In genomic region chr1:85484716-85485115, GRCh38 we compare ENCODE assay signal across 18 cellular contexts. TPM values are rescaled to one million over a fixed set of nuclear protein-coding genes. Genes with fewer than 3 reads are reported as not detected.
DNase-seq lines count a peak whose midpoint lies in the region; ATAC-seq, FAIRE-seq and TF ChIP-seq lines count a peak whose summit lies in the region.
"Had no signal": no experiment of that assay in that cellular context is flagged by ENCODE, and none has a peak within 500 bp of the region (broad histone marks: within the 10 kb centered on the region; RNA-seq: fewer than 3 reads in every experiment).

No MANE protein-coding gene starts in this region.

- BruUV-seq in Panc1 (replicated peaks; lab: Mats Ljungman, UMichigan): no TSS peak

- no peaks in the 10 kb centered on the region for H3F3A ChIP-seq in neural cell (ENCODE audit: insufficient read depth, low read length, poor library complexity, severe bottlenecking)

- POLR2A ChIA-PET in Panc1 (lab: Charles Lee): no interaction called here

- no peak overlapping the region for H3K4me2 ChIP-seq in neural cell (ENCODE audit: low read length)

- no peak for TF ChIP-seq POLR2A in H54 (IDR thresholded peaks at IDR 0.05; ENCODE audit: low read depth, low read length)

- intact Hi-C loops in Panc1 (cut with micrococcal nuclease; ENCODE audit: unreplicated experiment): no loop called here

- H2AFZ ChIP-seq in neural cell (ENCODE audit: low read depth, low read length): no peak overlapping the region

- no peak for ATAC-seq in Panc1
- ATAC-seq: CD8-positive, alpha-beta T cell; HepG2 had no signal

- TF ChIP-seq EP300 in neural cell (conservative IDR thresholded peaks at IDR 0.05; ENCODE audit: poor library complexity, severe bottlenecking): no peak

- H3K36me3 ChIP-seq in Panc1 (ENCODE audit: control insufficient read depth, insufficient read depth, low read length): no peaks in the 10 kb centered on the region
- H3K36me3 ChIP-seq in neural cell (ENCODE audit: insufficient read depth, low read length): no peaks in the 10 kb centered on the region

- H3K79me2 ChIP-seq in neural cell (replicated peaks; ENCODE audit: insufficient read depth, low read length): no peaks in the 10 kb centered on the region

- H3K4me3 ChIP-seq in Panc1 (ENCODE audit: low read depth in 2 of 2, low read length in 2 of 2) (no peak overlapping the region), epithelial cell of esophagus (ENCODE audit: low read length) (no peak overlapping the region), neural cell (ENCODE audit: low read length) (peak overlapping the region; percentile 14)

- H3K9ac ChIP-seq in neural cell (ENCODE audit: low read length): no peak overlapping the region

- no peaks in the 10 kb centered on the region for H3K27me3 ChIP-seq in Panc1 (ENCODE audit: control insufficient read depth, insufficient read depth, low read length)
- H3K27me3 ChIP-seq in neural cell (ENCODE audit: insufficient read depth, low read depth, low read length): no peaks in the 10 kb centered on the region

- no peaks in the 10 kb centered on the region for H3K4me1 ChIP-seq in Panc1 (ENCODE audit: control insufficient read depth, insufficient read depth, low read length)
- H3K4me1 ChIP-seq: Caco-2 had no signal

- TF ChIP-seq RAD21 in neural cell (conservative IDR thresholded peaks at IDR 0.05): no peak

- FAIRE-seq in H54 (lab: Jason Lieb, UNC): peak; percentile 74
- FAIRE-seq: A204.1, GM12892, H1, HepG2, HTR-8/SVneo had no signal

- H3K9me3 ChIP-seq in Panc1 (ENCODE audit: control insufficient read depth, insufficient read depth, low read depth, low read length) (no peaks in the 10 kb centered on the region), neural cell (ENCODE audit: low read length) (no peaks in the 10 kb centered on the region)
- H3K9me3 ChIP-seq: Caco-2 had no signal

- in situ Hi-C loops in Panc1 (cut with HindIII; ENCODE audit: low pct_unique_long_range_greater_than_20kb, low sequenced_read_pairs): no loop called here

- H3K9me2 ChIP-seq in neural cell (ENCODE audit: insufficient read depth, low read length): no peaks in the 10 kb centered on the region

- DNase-seq in H54 (ENCODE audit: insufficient read length, low spot score): no peak
- no peak for DNase-seq in Panc1 (ENCODE audit: low read depth, low spot score)
- peak; percentile 61 for DNase-seq in epithelial cell of esophagus (ENCODE audit: low read depth)
- DNase-seq in NCI-H526 treated with DMSO at 0.1 percent for 48 hours (lab: John Stamatoyannopoulos, UW): no peak
- DNase-seq in NCI-H2107 (lab: John Stamatoyannopoulos, UW): no peak
- no peak for DNase-seq in COLO829 (ENCODE audit: low spot score)
- DNase-seq: Caco-2; CD8-positive, alpha-beta T cell; DND-41; GDM1; HCEC 1CT had no signal

- H3K27ac ChIP-seq in Panc1 (ENCODE audit: low read length): peak overlapping the region; percentile 5; the same call in 1 of the 2 replicates
- peak overlapping the region; percentile 57 for H3K27ac ChIP-seq in neural cell (ENCODE audit: low read length)

- CTCF ChIA-PET in Panc1 (lab: Charles Lee): interaction anchor here (0.7 kb wide), 1 partner anchor 11 kb away, joined by 3 read pairs; no protein-coding TSS in a partner anchor

- H4K20me1 ChIP-seq in neural cell (ENCODE audit: insufficient read depth): no peaks in the 10 kb centered on the region

- TF ChIP-seq CTCF in Panc1 (IDR thresholded peaks at IDR 0.05) (no peak), epithelial cell of esophagus (IDR thresholded peaks at IDR 0.05; ENCODE audit: insufficient read depth, low read depth, low read length, missing control alignments) (no peak), neural cell (IDR thresholded peaks at IDR 0.05; ENCODE audit: poor library complexity, severe bottlenecking) (no peak)

TF ChIP-seq in neural cell, 6 proteins besides CTCF, POLR2A, EP300 and RAD21:
- TF ChIP-seq TAF1 (IDR thresholded peaks at IDR 0.05; ENCODE audit: low read depth) (no peak), EZH2 (IDR thresholded peaks at IDR 0.05; ENCODE audit: borderline replicate concordance, insufficient read depth, low read length, poor library complexity, severe bottlenecking) (no peak), SMC3 (conservative IDR thresholded peaks at IDR 0.05; ENCODE audit: poor library complexity) (no peak), REST (IDR thresholded peaks at IDR 0.05; ENCODE audit: borderline replicate concordance) (no peak), POLR2AphosphoS5 (IDR thresholded peaks at IDR 0.05) (no peak), MXI1 (conservative IDR thresholded peaks at IDR 0.05; ENCODE audit: poor library complexity, severe bottlenecking) (no peak)

RNA-seq across cellular contexts. Expression of gene DDAH1, which starts 19.8 kb away (rescaled TPM):
- 85.4 TPM for total RNA-seq in Panc1 (2021; ENCODE audit: unreplicated experiment)
- 34.5 TPM for polyA plus RNA-seq in Panc1 (2012; ENCODE audit: insufficient read length)
- polyA plus RNA-seq in neural cell: 40.4 and 42.7 TPM in 2 replicates
- polyA minus RNA-seq in neural cell: 52.8 and 62.3 TPM in 2 replicates
- total RNA-seq: CD8-positive, alpha-beta T cell had no signal
- polyA plus RNA-seq: CD14-positive monocyte had no signal
